32 cellular contexts compared by ENCODE assay signal in the genomic region with DNA sequence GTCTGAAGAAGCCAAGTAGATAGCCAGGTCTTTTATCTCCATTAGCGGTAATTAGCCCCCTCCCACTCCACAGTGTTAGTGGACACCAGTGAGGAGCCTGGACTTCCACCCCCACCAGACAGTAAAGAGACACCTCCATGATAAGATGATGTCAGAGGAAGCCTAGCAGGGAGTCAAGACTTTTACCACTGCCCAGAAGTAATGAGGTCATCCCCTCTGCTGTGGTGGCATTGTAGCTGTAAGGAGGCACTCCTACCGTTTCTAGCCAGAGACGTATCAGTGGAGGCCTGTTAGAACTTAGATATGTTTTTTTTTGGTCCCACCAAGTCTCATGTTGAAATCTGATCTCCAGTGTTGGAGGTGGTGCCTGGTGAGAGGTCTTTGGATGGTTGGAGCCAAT. TPM values are rescaled to one million over a fixed set of nuclear protein-coding genes. Genes with fewer than 3 reads are reported as not detected.
"Had no signal": no experiment of that assay in that cellular context is flagged by ENCODE, and none has a peak within 500 bp of the region (broad histone marks: within the 10 kb centered on the region; RNA-seq: fewer than 3 reads in every experiment).

No MANE protein-coding gene starts in this region.

- H3K4me1 Mint-ChIP-seq: neural crest cell had no signal

- H2AFZ ChIP-seq: hepatocyte had no signal

- H3K27me3 ChIP-seq: esophagus muscularis mucosa, foreskin keratinocyte, hepatocyte, ovary, spleen, transverse colon, upper lobe of right lung, uterus had no signal

- H3K4me2 ChIP-seq: hepatocyte had no signal

- H3K4me1 ChIP-seq: esophagus muscularis mucosa, foreskin keratinocyte, gastroesophageal sphincter, psoas muscle, suprapubic skin, transverse colon, uterus had no signal

- DNase-seq: cerebellar nuclear complex; cortex of kidney; foreskin keratinocyte; heart left ventricle; islet precursor cell; kidney glomerular epithelial cell; left ventricle myocardium superior; lower lobe of right lung; naive thymus-derived CD8-positive, alpha-beta T cell; nucleus accumbens; ovary; posterior cingulate gyrus; psoas muscle; right cardiac atrium; spleen; stimulated activated CD4-positive, alpha-beta T cell treated with anti-CD3 and anti-CD28 coated beads, Interleukin-4, amount 100 ng/mL, for 4 hours; stimulated activated naive CD4-positive, alpha-beta T cell; stimulated activated naive CD8-positive, alpha-beta T cell treated with anti-CD3 and anti-CD28 coated beads, Interleukin-15, amount 100 ng/mL, for 72 hours; transverse colon; upper lobe of right lung; uterus had no signal

- H3K4me3 ChIP-seq: esophagus muscularis mucosa, gastroesophageal sphincter, heart left ventricle, hepatocyte, lower lobe of right lung, ovary, psoas muscle, skin epidermis, spleen, suprapubic skin, transverse colon, upper lobe of right lung, uterus had no signal

- ATAC-seq: foreskin keratinocyte; gastroesophageal sphincter; heart left ventricle; left ventricle myocardium superior; lower lobe of right lung; naive thymus-derived CD8-positive, alpha-beta T cell; psoas muscle; right cardiac atrium; stimulated activated naive CD8-positive, alpha-beta T cell treated with anti-CD3 and anti-CD28 coated beads, Interleukin-15, amount 100 ng/mL, for 72 hours; upper lobe of right lung had no signal

- H3K27me3 Mint-ChIP-seq: naive thymus-derived CD8-positive, alpha-beta T cell; stimulated activated naive CD8-positive, alpha-beta T cell treated with anti-CD3 and anti-CD28 coated beads, Interleukin-15, amount 100 ng/mL, for 72 hours had no signal

- H3K36me3 ChIP-seq: esophagus muscularis mucosa, gastroesophageal sphincter, heart left ventricle, lower lobe of right lung, ovary, suprapubic skin, transverse colon, upper lobe of right lung, uterus had no signal

- H3K4me3 Mint-ChIP-seq: neural crest cell; stimulated activated naive CD8-positive, alpha-beta T cell treated with anti-CD3 and anti-CD28 coated beads, Interleukin-15, amount 100 ng/mL, for 72 hours had no signal

- H3K27ac ChIP-seq: epithelial cell of prostate, esophagus muscularis mucosa, foreskin keratinocyte, gastroesophageal sphincter, heart left ventricle, hepatocyte, lower lobe of right lung, ovary, psoas muscle, skin epidermis, suprapubic skin, transverse colon, upper lobe of right lung, uterus had no signal

- H3K9me3 ChIP-seq: ovary had no signal

- H3K27ac Mint-ChIP-seq: stimulated activated naive CD8-positive, alpha-beta T cell treated with anti-CD3 and anti-CD28 coated beads, Interleukin-15, amount 100 ng/mL, for 72 hours had no signal

RNA-seq across cellular contexts. Expression of a gene that starts 38.1 kb away (rescaled TPM):
- total RNA-seq: dermis microvascular lymphatic vessel endothelial cell, fibroblast of lung, foreskin keratinocyte, myocyte, renal cortical epithelial cell had no signal
- polyA plus RNA-seq: foreskin keratinocyte, hepatocyte had no signal

RNA-seq across cellular contexts. Expression of a gene that starts 59.9 kb away (rescaled TPM):
- total RNA-seq: dermis microvascular lymphatic vessel endothelial cell, fibroblast of lung, foreskin keratinocyte, myocyte, neural crest cell, renal cortical epithelial cell had no signal
- polyA plus RNA-seq: foreskin keratinocyte had no signal
